Comparison of ENCODE assay signal across 21 cellular contexts in the genomic region with DNA sequence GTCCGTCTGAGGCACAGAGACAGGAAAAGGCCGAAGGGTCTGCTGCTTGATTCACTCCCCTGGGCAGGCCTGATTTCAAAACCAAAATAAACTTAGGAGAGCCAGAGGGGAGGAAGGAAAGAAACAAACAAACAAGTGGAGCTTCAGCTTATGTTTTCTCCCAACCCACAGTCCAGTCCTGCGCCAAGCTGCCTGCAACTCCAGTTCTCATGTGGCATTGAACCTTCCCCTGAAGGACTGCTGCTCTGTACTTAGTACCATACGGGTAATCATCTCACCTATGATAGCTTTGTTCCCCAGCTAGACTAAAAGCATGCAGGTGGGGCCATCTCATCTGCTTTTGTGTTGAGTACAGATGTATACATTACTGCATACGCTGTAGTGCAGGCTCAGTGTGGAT.
"Had no signal": no experiment of that assay in that cellular context is flagged by ENCODE, and none has a peak within 500 bp of the region (broad histone marks: within the 10 kb centered on the region; RNA-seq: fewer than 3 reads in every experiment).

No MANE protein-coding gene starts in this region.

- H3K27ac ChIP-seq: esophagus muscularis mucosa, parathyroid adenoma, suprapubic skin, upper lobe of left lung, VCaP had no signal

- H3K36me3 ChIP-seq: esophagus muscularis mucosa, suprapubic skin, upper lobe of left lung had no signal

- H3K27ac Mint-ChIP-seq: activated CD4-positive, alpha-beta memory T cell treated with anti-CD3 and anti-CD28 coated beads, Interleukin-2, amount 10 ng/mL, durations not matched to agents 7 days and 5 days; activated CD4-positive, alpha-beta T cell treated with anti-CD3 and anti-CD28 coated beads, Interleukin-2, amount 10 ng/mL, durations not matched to agents 24 days and 14 days; activated T-cell treated with anti-CD3 and anti-CD28 coated beads, Interleukin-2, amount 50 U/mL, for 72 hours; memory B cell; naive B cell; stimulated activated naive CD8-positive, alpha-beta T cell treated with anti-CD3 and anti-CD28 coated beads, Interleukin-15, amount 100 ng/mL, for 72 hours; T-cell; T-helper 2 cell treated with Interferon-gamma antibody and Interleukin-4, amounts not matched to agents 5 μg/mL and 100 μg/mL, for 36 hours had no signal

- DNase-seq: activated CD4-positive, alpha-beta memory T cell treated with anti-CD3 and anti-CD28 coated beads, Interleukin-2, amount 10 ng/mL, durations not matched to agents 7 days and 5 days; activated CD4-positive, alpha-beta T cell treated with anti-CD3 and anti-CD28 coated beads, Interleukin-2, amount 10 ng/mL, durations not matched to agents 24 days and 14 days; activated effector memory CD4-positive, alpha-beta T cell treated with Interleukin-2 at 50 U/mL for 16 hours; activated naive CD4-positive, alpha-beta T cell treated with anti-CD3 and anti-CD28 coated beads, Interleukin-2, amount 10 ng/mL, durations not matched to agents 7 days and 5 days; activated T-cell treated with anti-CD3 and anti-CD28 coated beads, Interleukin-2, amount 50 U/mL, for 72 hours; body of pancreas; hypothalamus; mucosa of descending colon; naive B cell; nucleus accumbens; stimulated activated CD4-positive, alpha-beta T cell treated with anti-CD3 and anti-CD28 coated beads, Interleukin-4, amount 100 ng/mL, for 24 hours; stimulated activated naive CD8-positive, alpha-beta T cell treated with anti-CD3 and anti-CD28 coated beads, Interleukin-15, amount 100 ng/mL, for 72 hours; T-cell; upper lobe of left lung had no signal

- H3K9me3 ChIP-seq: body of pancreas, esophagus muscularis mucosa, mucosa of descending colon, suprapubic skin, upper lobe of left lung had no signal

- H3K4me1 Mint-ChIP-seq: activated CD4-positive, alpha-beta memory T cell treated with anti-CD3 and anti-CD28 coated beads, Interleukin-2, amount 10 ng/mL, durations not matched to agents 7 days and 5 days; activated CD4-positive, alpha-beta T cell treated with anti-CD3 and anti-CD28 coated beads, Interleukin-2, amount 10 ng/mL, durations not matched to agents 24 days and 14 days; activated naive CD4-positive, alpha-beta T cell treated with anti-CD3 and anti-CD28 coated beads, Interleukin-2, amount 10 ng/mL, durations not matched to agents 7 days and 5 days; memory B cell; naive B cell; stimulated activated naive CD8-positive, alpha-beta T cell treated with anti-CD3 and anti-CD28 coated beads, Interleukin-15, amount 100 ng/mL, for 72 hours; T-cell had no signal

- H3K36me3 Mint-ChIP-seq: activated naive CD4-positive, alpha-beta T cell treated with anti-CD3 and anti-CD28 coated beads, Interleukin-2, amount 10 ng/mL, durations not matched to agents 7 days and 5 days; memory B cell; naive B cell; T-cell had no signal

- H3K4me3 ChIP-seq: body of pancreas, mucosa of descending colon, suprapubic skin, upper lobe of left lung had no signal

- H3K4me3 Mint-ChIP-seq: activated CD4-positive, alpha-beta memory T cell treated with anti-CD3 and anti-CD28 coated beads, Interleukin-2, amount 10 ng/mL, durations not matched to agents 7 days and 5 days; activated CD4-positive, alpha-beta T cell treated with anti-CD3 and anti-CD28 coated beads, Interleukin-2, amount 10 ng/mL, durations not matched to agents 24 days and 14 days; activated naive CD4-positive, alpha-beta T cell treated with anti-CD3 and anti-CD28 coated beads, Interleukin-2, amount 10 ng/mL, durations not matched to agents 7 days and 5 days; activated T-cell treated with anti-CD3 and anti-CD28 coated beads, Interleukin-2, amount 50 U/mL, for 72 hours; memory B cell; naive B cell; stimulated activated naive CD8-positive, alpha-beta T cell treated with anti-CD3 and anti-CD28 coated beads, Interleukin-15, amount 100 ng/mL, for 72 hours; T-cell; T-helper 2 cell treated with Interferon-gamma antibody and Interleukin-4, amounts not matched to agents 5 μg/mL and 100 μg/mL, for 36 hours had no signal

- H3K9me3 Mint-ChIP-seq: activated CD4-positive, alpha-beta memory T cell treated with anti-CD3 and anti-CD28 coated beads, Interleukin-2, amount 10 ng/mL, durations not matched to agents 7 days and 5 days; activated CD4-positive, alpha-beta T cell treated with anti-CD3 and anti-CD28 coated beads, Interleukin-2, amount 10 ng/mL, durations not matched to agents 24 days and 14 days; activated naive CD4-positive, alpha-beta T cell treated with anti-CD3 and anti-CD28 coated beads, Interleukin-2, amount 10 ng/mL, durations not matched to agents 7 days and 5 days; activated T-cell treated with anti-CD3 and anti-CD28 coated beads, Interleukin-2, amount 50 U/mL, for 72 hours; memory B cell; naive B cell; stimulated activated naive CD8-positive, alpha-beta T cell treated with anti-CD3 and anti-CD28 coated beads, Interleukin-15, amount 100 ng/mL, for 72 hours; T-cell; T-helper 2 cell treated with Interferon-gamma antibody and Interleukin-4, amounts not matched to agents 5 μg/mL and 100 μg/mL, for 36 hours had no signal

- H3K4me1 ChIP-seq: parathyroid adenoma, suprapubic skin had no signal

- H3K27me3 ChIP-seq: body of pancreas, esophagus muscularis mucosa, suprapubic skin, upper lobe of left lung had no signal

- H3K27me3 Mint-ChIP-seq: activated CD4-positive, alpha-beta memory T cell treated with anti-CD3 and anti-CD28 coated beads, Interleukin-2, amount 10 ng/mL, durations not matched to agents 7 days and 5 days; activated naive CD4-positive, alpha-beta T cell treated with anti-CD3 and anti-CD28 coated beads, Interleukin-2, amount 10 ng/mL, durations not matched to agents 7 days and 5 days; memory B cell; naive B cell; stimulated activated naive CD8-positive, alpha-beta T cell treated with anti-CD3 and anti-CD28 coated beads, Interleukin-15, amount 100 ng/mL, for 72 hours; T-cell had no signal

- ATAC-seq: activated CD4-positive, CD25-positive, alpha-beta regulatory T cell treated with anti-CD3 and anti-CD28 coated beads, Interleukin-2, amount 50 U/mL, for 24 hours; activated T-cell treated with anti-CD3 and anti-CD28 coated beads, Interleukin-2, amount 50 U/mL, for 72 hours; mucosa of descending colon; stimulated activated naive CD8-positive, alpha-beta T cell treated with anti-CD3 and anti-CD28 coated beads, Interleukin-15, amount 100 ng/mL, for 72 hours; T-cell had no signal
